Comparison of ENCODE assay signal across 8 cellular contexts in genomic region chr10:73625884-73626753, GRCh38. TPM values are rescaled to one million over a fixed set of nuclear protein-coding genes. Genes with fewer than 3 reads are reported as not detected.
DNase-seq lines count a peak whose midpoint lies in the region; ATAC-seq, FAIRE-seq and TF ChIP-seq lines count a peak whose summit lies in the region.

No MANE protein-coding gene starts in this region.

- FAIRE-seq in astrocyte (lab: Jason Lieb, UNC) = no peak

- peaks cover 2% of the 10 kb centered on the region for H3K4me1 Mint-ChIP-seq in astrocyte (ENCODE audit: low read depth, unreplicated experiment)

- H3K4me3 ChIP-seq in astrocyte (ENCODE audit: insufficient read depth, low read depth, low read length) = peak overlapping the region; percentile 81
- H3K4me3 ChIP-seq in vagina = peak overlapping the region; percentile 93 to 99

- no peaks in the 10 kb centered on the region for H3K9me3 ChIP-seq in astrocyte (ENCODE audit: insufficient read depth, low read depth, low read length)
- H3K9me3 ChIP-seq in vagina = no peaks in the 10 kb centered on the region

- H3K27me3 Mint-ChIP-seq in astrocyte (ENCODE audit: low read depth, unreplicated experiment) = no peaks in the 10 kb centered on the region

- H3K27ac Mint-ChIP-seq in astrocyte (ENCODE audit: unreplicated experiment) = peak overlapping the region; percentile 99

- H3K4me2 ChIP-seq in astrocyte (ENCODE audit: low read length) = peak overlapping the region; percentile 97

- peak overlapping the region; percentile 89 for H2AFZ ChIP-seq in astrocyte (ENCODE audit: low read depth, low read length)

- DNase-seq in NCI-H187 (lab: John Stamatoyannopoulos, UW) (peak; percentile 40 to 85), T-helper 2 cell (peak; percentile 83 to 98 (median 89)), astrocyte (ENCODE audit: low read depth) (peak; percentile 93), hepatic stellate cell (ENCODE audit: low spot score) (peak; percentile 98), putamen (ENCODE audit: low spot score) (peak; percentile 93), vagina (ENCODE audit: extremely low spot score in 2 of 2) (peak in 1 of 2 donors; percentile 96)

- peak overlapping the region; percentile 97 for H3K4me3 Mint-ChIP-seq in astrocyte (ENCODE audit: unreplicated experiment)

- ATAC-seq in GM18502 (IDR thresholded peaks at IDR 0.05; ENCODE audit: poor library complexity, unreplicated experiment) = peak; percentile 96
- peak; percentile 95 for ATAC-seq in HG02943 (IDR thresholded peaks at IDR 0.05; ENCODE audit: low read depth, unreplicated experiment)

- intact Hi-C loops in vagina (cut with DNase I) = loop anchor here (5.0 kb wide), 1 partner anchor 49 kb away; no protein-coding TSS in a partner anchor

- H3K36me3 ChIP-seq in astrocyte (ENCODE audit: insufficient read depth, low read length) = no peaks in the 10 kb centered on the region
- H3K36me3 ChIP-seq in vagina = no peaks in the 10 kb centered on the region

- H3K27me3 ChIP-seq in astrocyte (ENCODE audit: insufficient read depth, low read length) = no peaks in the 10 kb centered on the region
- H3K27me3 ChIP-seq in vagina = no peaks in the 10 kb centered on the region

- H3K9me3 Mint-ChIP-seq in astrocyte (ENCODE audit: unreplicated experiment) = peaks cover 4% of the 10 kb centered on the region

- peak in 1 of 2 donors; percentile 30 for TF ChIP-seq POLR2A in vagina (IDR thresholded peaks at IDR 0.05)

- no peaks in the 10 kb centered on the region for H4K20me1 ChIP-seq in astrocyte (ENCODE audit: insufficient read depth, low read length)

- peaks cover 11% of the 10 kb centered on the region for H3K79me2 ChIP-seq in astrocyte (ENCODE audit: insufficient read depth, low read length)

- peak overlapping the region; percentile 92 for H3K9ac ChIP-seq in astrocyte (ENCODE audit: low read length)

- H3K36me3 Mint-ChIP-seq in astrocyte (ENCODE audit: low read depth, unreplicated experiment) = peaks cover 2% of the 10 kb centered on the region

- TF ChIP-seq CTCF in astrocyte (IDR thresholded peaks at IDR 0.05; ENCODE audit: insufficient read depth, low read depth, low read length) (no peak), vagina (IDR thresholded peaks at IDR 0.05) (no peak)

- H3K4me1 ChIP-seq in astrocyte (ENCODE audit: insufficient read depth, low read length) (peaks cover 9% of the 10 kb centered on the region), vagina (peaks cover 9% of the 10 kb centered on the region)

- H3K27ac ChIP-seq in astrocyte (ENCODE audit: low read depth, low read length) (peak overlapping the region; percentile 86), vagina (peak overlapping the region; percentile 86)

RNA-seq across cellular contexts. Expression of gene MYOZ1, which starts 15.2 kb away (rescaled TPM):
- total RNA-seq in astrocyte (2.2 TPM in 2 replicates), vagina (not detected)

RNA-seq across cellular contexts. Expression of gene SYNPO2L, which starts 29.7 kb away (rescaled TPM):
- total RNA-seq in astrocyte (1.0 and 1.2 TPM in 2 replicates), vagina (0.49 TPM)

RNA-seq across cellular contexts. Expression of gene USP54, which starts 35.0 kb away (rescaled TPM):
- total RNA-seq in astrocyte (70.4 and 85.9 TPM in 2 replicates), vagina (27.7 TPM)
